ENCODE assay signal across 9 cellular contexts in the genomic region with DNA sequence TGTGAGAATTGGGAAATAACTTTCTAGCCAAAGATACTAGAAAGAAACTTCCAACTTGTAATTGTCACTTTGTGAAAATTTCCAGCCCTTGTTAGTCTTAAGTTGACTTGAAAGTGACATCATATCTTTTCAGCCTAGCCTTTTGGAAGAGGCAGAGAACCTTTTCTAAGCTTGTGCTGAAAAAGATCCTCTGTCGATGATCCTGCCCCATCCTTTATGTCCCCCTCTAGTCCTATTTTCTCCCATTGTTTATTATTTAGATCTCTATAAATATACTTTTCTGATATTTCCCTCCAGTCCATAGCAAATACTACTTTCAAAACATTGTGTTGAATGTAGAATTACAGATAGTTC. TPM values are rescaled to one million over a fixed set of nuclear protein-coding genes. Genes with fewer than 3 reads are reported as not detected.
DNase-seq lines count a peak whose midpoint lies in the region; ATAC-seq lines count a peak whose summit lies in the region.
"Had no signal": no experiment of that assay in that cellular context is flagged by ENCODE, and none has a peak within 500 bp of the region (broad histone marks: within the 10 kb centered on the region; RNA-seq: fewer than 3 reads in every experiment).

No MANE protein-coding gene starts in this region.

- H3K27me3 ChIP-seq in iPS-18a (ENCODE audit: control insufficient read depth, insufficient read depth, low read length) (peaks cover 42% of the 10 kb centered on the region), stomach smooth muscle (ENCODE audit: control insufficient read depth in 1 of 2, insufficient read depth in 2 of 2, low read length in 2 of 2) (no peaks in the 10 kb centered on the region)

- intact Hi-C loops in activated T-helper 2 cell treated with anti-CD3 and anti-CD28 coated beads, Interferon-gamma antibody, Interleukin-2, Interleukin-4, amounts not matched to agents 10 μg/mL and 5 μg/mL and 100 μg/mL, durations not matched to agents 14 hours and 24 hours and 36 hours (cut with micrococcal nuclease): loop anchor here (1.0 to 5.0 kb wide), 5 partner anchors 26 to 648 kb away; partner anchors contain the start of gene WASHC4

- no peaks in the 10 kb centered on the region for H3K9me3 Mint-ChIP-seq in T-helper 1 cell treated with Interleukin-12 subunit alpha and Interleukin-12 subunit beta and Interleukin-4 antibody, amounts not matched to agents 30 μg/mL and 1 μg/mL, for 36 hours
- H3K9me3 Mint-ChIP-seq in activated T-helper 2 cell treated with anti-CD3 and anti-CD28 coated beads, Interferon-gamma antibody, Interleukin-2, Interleukin-4, amounts not matched to agents 10 μg/mL and 5 μg/mL and 100 μg/mL, durations not matched to agents 14 hours and 24 hours and 36 hours: no peaks in the 10 kb centered on the region

- no peak overlapping the region for H3K27ac ChIP-seq in iPS-18a (ENCODE audit: low read length)
- peak overlapping the region; percentile 73 for H3K27ac ChIP-seq in stomach smooth muscle (ENCODE audit: low read length)

- H3K4me3 ChIP-seq in iPS-18a (ENCODE audit: low read length) (peak overlapping the region; percentile 90), stomach smooth muscle (ENCODE audit: low read length in 2 of 2) (peak overlapping the region; percentile 89 to 93)

- no peak for DNase-seq in T-helper 1 cell
- no peak for DNase-seq in activated T-helper 2 cell treated with anti-CD3 and anti-CD28 coated beads, Interferon-gamma antibody, Interleukin-2, Interleukin-4, amounts not matched to agents 10 μg/mL and 5 μg/mL and 100 μg/mL, durations not matched to agents 14 hours and 24 hours and 36 hours (ENCODE audit: low spot score)
- DNase-seq in NOMO-1 treated with DMSO at 0.1 percent for 48 hours (lab: John Stamatoyannopoulos, UW; ENCODE audit: unreplicated experiment): no peak
- DNase-seq: ACHN had no signal

- H3K36me3 ChIP-seq in iPS-18a (ENCODE audit: control insufficient read depth, low read depth, low read length) (no peaks in the 10 kb centered on the region), stomach smooth muscle (ENCODE audit: control insufficient read depth in 2 of 2, insufficient read depth in 2 of 2, low read length in 2 of 2) (no peaks in the 10 kb centered on the region)

- H3K9ac ChIP-seq in iPS-18a (ENCODE audit: low read length) (no peak overlapping the region), stomach smooth muscle (ENCODE audit: low read length in 2 of 2) (peak overlapping the region in 1 of 2 donors; percentile 76)

- H3K4me1 Mint-ChIP-seq in T-helper 1 cell treated with Interleukin-12 subunit alpha and Interleukin-12 subunit beta and Interleukin-4 antibody, amounts not matched to agents 30 μg/mL and 1 μg/mL, for 36 hours (ENCODE audit: low read depth): peaks cover 50% of the 10 kb centered on the region
- H3K4me1 Mint-ChIP-seq in activated T-helper 2 cell treated with anti-CD3 and anti-CD28 coated beads, Interferon-gamma antibody, Interleukin-2, Interleukin-4, amounts not matched to agents 10 μg/mL and 5 μg/mL and 100 μg/mL, durations not matched to agents 14 hours and 24 hours and 36 hours (ENCODE audit: low read depth): peaks cover 51% of the 10 kb centered on the region

- H3K4me3 Mint-ChIP-seq in T-helper 1 cell treated with Interleukin-12 subunit alpha and Interleukin-12 subunit beta and Interleukin-4 antibody, amounts not matched to agents 30 μg/mL and 1 μg/mL, for 36 hours: peak overlapping the region; percentile 81
- H3K4me3 Mint-ChIP-seq in activated T-helper 2 cell treated with anti-CD3 and anti-CD28 coated beads, Interferon-gamma antibody, Interleukin-2, Interleukin-4, amounts not matched to agents 10 μg/mL and 5 μg/mL and 100 μg/mL, durations not matched to agents 14 hours and 24 hours and 36 hours (ENCODE audit: low read depth): peak overlapping the region; percentile 98

- H3K27ac Mint-ChIP-seq in T-helper 1 cell treated with Interleukin-12 subunit alpha and Interleukin-12 subunit beta and Interleukin-4 antibody, amounts not matched to agents 30 μg/mL and 1 μg/mL, for 36 hours: peak overlapping the region; percentile 87
- H3K27ac Mint-ChIP-seq in activated T-helper 2 cell treated with anti-CD3 and anti-CD28 coated beads, Interferon-gamma antibody, Interleukin-2, Interleukin-4, amounts not matched to agents 10 μg/mL and 5 μg/mL and 100 μg/mL, durations not matched to agents 14 hours and 24 hours and 36 hours: peak overlapping the region; percentile 89

- no peak for ATAC-seq in HG02852 (IDR thresholded peaks at IDR 0.05; ENCODE audit: unreplicated experiment)
- ATAC-seq in HG03159 (IDR thresholded peaks at IDR 0.05; ENCODE audit: unreplicated experiment): no peak

- H3K9me3 ChIP-seq in iPS-18a (ENCODE audit: control insufficient read depth, low read depth, low read length) (no peaks in the 10 kb centered on the region), stomach smooth muscle (ENCODE audit: control insufficient read depth in 2 of 2, low read length in 2 of 2) (no peaks in the 10 kb centered on the region)

- H3K36me3 Mint-ChIP-seq in T-helper 1 cell treated with Interleukin-12 subunit alpha and Interleukin-12 subunit beta and Interleukin-4 antibody, amounts not matched to agents 30 μg/mL and 1 μg/mL, for 36 hours (ENCODE audit: low read depth): peaks cover 26% of the 10 kb centered on the region
- peaks cover 32% of the 10 kb centered on the region for H3K36me3 Mint-ChIP-seq in activated T-helper 2 cell treated with anti-CD3 and anti-CD28 coated beads, Interferon-gamma antibody, Interleukin-2, Interleukin-4, amounts not matched to agents 10 μg/mL and 5 μg/mL and 100 μg/mL, durations not matched to agents 14 hours and 24 hours and 36 hours (ENCODE audit: low read depth)

- H3K27me3 Mint-ChIP-seq in T-helper 1 cell treated with Interleukin-12 subunit alpha and Interleukin-12 subunit beta and Interleukin-4 antibody, amounts not matched to agents 30 μg/mL and 1 μg/mL, for 36 hours (ENCODE audit: low read depth): no peaks in the 10 kb centered on the region
- no peaks in the 10 kb centered on the region for H3K27me3 Mint-ChIP-seq in activated T-helper 2 cell treated with anti-CD3 and anti-CD28 coated beads, Interferon-gamma antibody, Interleukin-2, Interleukin-4, amounts not matched to agents 10 μg/mL and 5 μg/mL and 100 μg/mL, durations not matched to agents 14 hours and 24 hours and 36 hours (ENCODE audit: low read depth)

- H3K4me1 ChIP-seq in iPS-18a (ENCODE audit: control insufficient read depth, low read depth, low read length) (peaks cover 27% of the 10 kb centered on the region), stomach smooth muscle (ENCODE audit: control insufficient read depth, insufficient read depth, low read length) (peaks cover 27% of the 10 kb centered on the region)

RNA-seq across cellular contexts. Expression of gene CHST11, which starts 2.8 kb away (rescaled TPM):
- total RNA-seq in activated T-helper 2 cell treated with anti-CD3 and anti-CD28 coated beads, Interferon-gamma antibody, Interleukin-2, Interleukin-4, amounts not matched to agents 10 μg/mL and 5 μg/mL and 100 μg/mL, durations not matched to agents 14 hours and 24 hours and 36 hours: 41.0 and 50.6 TPM in 2 replicates
